In the genomic region with DNA sequence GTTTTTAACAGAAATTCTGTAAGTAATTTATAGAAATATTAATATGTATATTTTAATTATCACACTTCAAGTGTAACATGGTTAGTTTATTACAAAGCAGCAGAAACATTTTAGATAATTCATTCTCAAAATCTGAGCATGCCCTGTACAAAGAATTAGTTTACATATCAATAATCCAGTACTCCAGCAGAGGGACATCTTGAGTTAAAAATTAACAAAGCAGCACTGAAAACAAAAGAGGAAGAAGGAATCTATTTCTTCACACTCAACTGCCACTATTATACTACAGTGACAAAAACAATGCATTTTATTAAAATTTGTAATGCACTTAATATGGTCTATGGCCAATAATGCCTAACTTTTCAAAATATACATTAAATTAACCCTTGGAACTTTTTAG, we compare ENCODE assay signal across 9 cellular contexts.
A peak's percentile ranks its signal among the peaks of the same experiment; 100 is the strongest.
DNase-seq lines count a peak whose midpoint lies in the region; ATAC-seq, FAIRE-seq and TF ChIP-seq lines count a peak whose summit lies in the region.
"Had no signal": no experiment of that assay in that cellular context is flagged by ENCODE, and none has a peak within 500 bp of the region (broad histone marks: within the 10 kb centered on the region; RNA-seq: fewer than 3 reads in every experiment).

No MANE protein-coding gene starts in this region.

- DNase-seq in GM12891 (ENCODE audit: insufficient read length, low spot score) (no peak), left lung (no peak), mucosa of descending colon (no peak)
- DNase-seq in stimulated activated CD4-positive, alpha-beta T cell treated with anti-CD3 and anti-CD28 coated beads, Interleukin-4, amount 100 ng/mL, for 1 hour, result no peak
- no peak for DNase-seq in activated CD8-positive, alpha-beta memory T cell treated with anti-CD3 and anti-CD28 coated beads for 24 hours

- no peaks in the 10 kb centered on the region for H3K4me1 ChIP-seq in left lung
- no peaks in the 10 kb centered on the region for H3K4me1 ChIP-seq in mucosa of descending colon (ENCODE audit: low read depth)
- H3K4me1 ChIP-seq: parathyroid adenoma had no signal

- no peaks in the 10 kb centered on the region for H3K27me3 ChIP-seq in left lung

- H3K36me3 ChIP-seq in left lung, result no peaks in the 10 kb centered on the region
- H3K36me3 ChIP-seq in mucosa of descending colon (ENCODE audit: low read depth), result no peaks in the 10 kb centered on the region

- no peak overlapping the region for H3K27ac ChIP-seq in left lung
- H3K27ac ChIP-seq: parathyroid adenoma had no signal

- TF ChIP-seq POLR2A in GM12891 (IDR thresholded peaks at IDR 0.05; ENCODE audit: low read depth, low read length), result no peak

- TF ChIP-seq CTCF in left lung (IDR thresholded peaks at IDR 0.05) (peak in 1 of 2 donors; percentile 33), mucosa of descending colon (IDR thresholded peaks at IDR 0.05) (no peak)

- intact Hi-C loops in left lung (cut with DNase I), result loop anchor here in 1 of 2 donors (10.0 kb wide), 1 partner anchor 326 kb away; no protein-coding TSS in a partner anchor
- intact Hi-C loops in mucosa of descending colon (cut with DNase I, micrococcal nuclease), result no loop called here

- FAIRE-seq in GM12891 (lab: Jason Lieb, UNC), result no peak

- peak; percentile 63 for ATAC-seq in HG03565 (IDR thresholded peaks at IDR 0.05; ENCODE audit: unreplicated experiment)
- 0 out of 3 replicates have a peak, but pooled peaks have one; percentile 22 for ATAC-seq in SK-N-SH treated with all-trans-retinoic acid at 6 μM for 48 hours
- ATAC-seq in left lung, result peak; percentile 49
- no peak for ATAC-seq in mucosa of descending colon
- ATAC-seq in HG03108 (IDR thresholded peaks at IDR 0.05; ENCODE audit: unreplicated experiment), result no peak

- H3K4me3 ChIP-seq in left lung, result no peak overlapping the region
- no peak overlapping the region for H3K4me3 ChIP-seq in mucosa of descending colon

- H3K9me3 ChIP-seq in left lung, result no peaks in the 10 kb centered on the region
- no peaks in the 10 kb centered on the region for H3K9me3 ChIP-seq in mucosa of descending colon

TF ChIP-seq in GM12891, 5 proteins besides CTCF, POLR2A, EP300 and RAD21:
- TF ChIP-seq SPI1 (IDR thresholded peaks at IDR 0.05; ENCODE audit: low read depth, low read length), result peak; percentile 14; the same call in 1 of the 2 replicates
- TF ChIP-seq TAF1 (IDR thresholded peaks at IDR 0.05; ENCODE audit: low read depth, low read length), result no peak
- TF ChIP-seq PAX5 (IDR thresholded peaks at IDR 0.05; ENCODE audit: insufficient read depth, low read length, severe bottlenecking), result no peak
- TF ChIP-seq POLR2AphosphoS5 (IDR thresholded peaks at IDR 0.05; ENCODE audit: low read depth, low read length), result no peak
- TF ChIP-seq POU2F2 (IDR thresholded peaks at IDR 0.05; ENCODE audit: low read depth, low read length), result no peak

TF ChIP-seq in SK-N-SH treated with all-trans-retinoic acid at 6 μM for 48 hours, 23 proteins besides CTCF, POLR2A, EP300 and RAD21:
- TF ChIP-seq, protein P1, sequence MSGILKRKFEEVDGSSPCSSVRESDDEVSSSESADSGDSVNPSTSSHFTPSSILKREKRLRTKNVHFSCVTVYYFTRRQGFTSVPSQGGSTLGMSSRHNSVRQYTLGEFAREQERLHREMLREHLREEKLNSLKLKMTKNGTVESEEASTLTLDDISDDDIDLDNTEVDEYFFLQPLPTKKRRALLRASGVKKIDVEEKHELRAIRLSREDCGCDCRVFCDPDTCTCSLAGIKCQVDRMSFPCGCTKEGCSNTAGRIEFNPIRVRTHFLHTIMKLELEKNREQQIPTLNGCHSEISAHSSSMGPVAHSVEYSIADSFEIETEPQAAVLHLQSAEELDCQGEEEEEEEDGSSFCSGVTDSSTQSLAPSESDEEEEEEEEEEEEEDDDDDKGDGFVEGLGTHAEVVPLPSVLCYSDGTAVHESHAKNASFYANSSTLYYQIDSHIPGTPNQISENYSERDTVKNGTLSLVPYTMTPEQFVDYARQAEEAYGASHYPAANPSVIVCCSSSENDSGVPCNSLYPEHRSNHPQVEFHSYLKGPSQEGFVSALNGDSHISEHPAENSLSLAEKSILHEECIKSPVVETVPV (CRISPR knock-in tag; IDR thresholded peaks at IDR 0.05), result no peak
- TF ChIP-seq, protein P2, sequence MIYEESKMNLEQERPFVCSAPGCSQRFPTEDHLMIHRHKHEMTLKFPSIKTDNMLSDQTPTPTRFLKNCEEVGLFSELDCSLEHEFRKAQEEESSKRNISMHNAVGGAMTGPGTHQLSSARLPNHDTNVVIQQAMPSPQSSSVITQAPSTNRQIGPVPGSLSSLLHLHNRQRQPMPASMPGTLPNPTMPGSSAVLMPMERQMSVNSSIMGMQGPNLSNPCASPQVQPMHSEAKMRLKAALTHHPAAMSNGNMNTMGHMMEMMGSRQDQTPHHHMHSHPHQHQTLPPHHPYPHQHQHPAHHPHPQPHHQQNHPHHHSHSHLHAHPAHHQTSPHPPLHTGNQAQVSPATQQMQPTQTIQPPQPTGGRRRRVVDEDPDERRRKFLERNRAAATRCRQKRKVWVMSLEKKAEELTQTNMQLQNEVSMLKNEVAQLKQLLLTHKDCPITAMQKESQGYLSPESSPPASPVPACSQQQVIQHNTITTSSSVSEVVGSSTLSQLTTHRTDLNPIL (CRISPR knock-in tag; IDR thresholded peaks at IDR 0.05; ENCODE audit: low read depth), result no peak
- no peak for TF ChIP-seq SNAI2 (CRISPR knock-in tag; IDR thresholded peaks at IDR 0.05)
- TF ChIP-seq ARNTL (CRISPR knock-in tag; IDR thresholded peaks at IDR 0.05; ENCODE audit: borderline replicate concordance, low read depth), result no peak
- TF ChIP-seq ZFP30 (CRISPR knock-in tag; IDR thresholded peaks at IDR 0.05), result no peak
- TF ChIP-seq ZNF70 (CRISPR knock-in tag; IDR thresholded peaks at IDR 0.05), result no peak
- TF ChIP-seq ZNF565 (CRISPR knock-in tag; conservative IDR thresholded peaks at IDR 0.05; ENCODE audit: low read depth), result no peak
- no peak for TF ChIP-seq PPARA (CRISPR knock-in tag; IDR thresholded peaks at IDR 0.05; ENCODE audit: borderline replicate concordance)
- TF ChIP-seq, protein P3, sequence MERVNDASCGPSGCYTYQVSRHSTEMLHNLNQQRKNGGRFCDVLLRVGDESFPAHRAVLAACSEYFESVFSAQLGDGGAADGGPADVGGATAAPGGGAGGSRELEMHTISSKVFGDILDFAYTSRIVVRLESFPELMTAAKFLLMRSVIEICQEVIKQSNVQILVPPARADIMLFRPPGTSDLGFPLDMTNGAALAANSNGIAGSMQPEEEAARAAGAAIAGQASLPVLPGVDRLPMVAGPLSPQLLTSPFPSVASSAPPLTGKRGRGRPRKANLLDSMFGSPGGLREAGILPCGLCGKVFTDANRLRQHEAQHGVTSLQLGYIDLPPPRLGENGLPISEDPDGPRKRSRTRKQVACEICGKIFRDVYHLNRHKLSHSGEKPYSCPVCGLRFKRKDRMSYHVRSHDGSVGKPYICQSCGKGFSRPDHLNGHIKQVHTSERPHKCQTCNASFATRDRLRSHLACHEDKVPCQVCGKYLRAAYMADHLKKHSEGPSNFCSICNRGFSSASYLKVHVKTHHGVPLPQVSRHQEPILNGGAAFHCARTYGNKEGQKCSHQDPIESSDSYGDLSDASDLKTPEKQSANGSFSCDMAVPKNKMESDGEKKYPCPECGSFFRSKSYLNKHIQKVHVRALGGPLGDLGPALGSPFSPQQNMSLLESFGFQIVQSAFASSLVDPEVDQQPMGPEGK (CRISPR knock-in tag; IDR thresholded peaks at IDR 0.05; ENCODE audit: borderline replicate concordance), result no peak
- no peak for TF ChIP-seq ZFP3 (CRISPR knock-in tag; IDR thresholded peaks at IDR 0.05)
- TF ChIP-seq CSDC2 (CRISPR knock-in tag; IDR thresholded peaks at IDR 0.05), result no peak

Comparison
In these comparisons a context has a peak if more than half of its experiments do, and no peak if none do; other contexts are left out.
1. ATAC-seq: peak in HG03565 (single experiment), SK-N-SH treated with all-trans-retinoic acid at 6 μM for 48 hours (single experiment) and left lung (single experiment); none in mucosa of descending colon (single experiment) and HG03108 (single experiment).